ENCODE assay signal across 15 cellular contexts in genomic region chr17:76789235-76789788, GRCh38. TPM values are rescaled to one million over a fixed set of nuclear protein-coding genes. Genes with fewer than 3 reads are reported as not detected.
DNase-seq lines count a peak whose midpoint lies in the region; ATAC-seq, FAIRE-seq and TF ChIP-seq lines count a peak whose summit lies in the region.
"Had no signal": no experiment of that assay in that cellular context is flagged by ENCODE, and none has a peak within 500 bp of the region (broad histone marks: within the 10 kb centered on the region; RNA-seq: fewer than 3 reads in every experiment).

No MANE protein-coding gene starts in this region.

- H3K27me3 Mint-ChIP-seq in Caco-2 (ENCODE audit: insufficient read depth, unreplicated experiment), result no peaks in the 10 kb centered on the region
- no peaks in the 10 kb centered on the region for H3K27me3 Mint-ChIP-seq in activated T-helper 17 cell treated with anti-CD3 and anti-CD28 coated beads, Interleukin-2, amount 50 U/mL, for 72 hours
- H3K27me3 Mint-ChIP-seq: activated naive CD8-positive, alpha-beta T cell treated with anti-CD3 and anti-CD28 coated beads, Interleukin-2, amount 50 U/mL, for 24 hours; stimulated activated naive CD8-positive, alpha-beta T cell treated with anti-CD3 and anti-CD28 coated beads, Interleukin-15, Interleukin-2, amounts not matched to agents 100 ng/mL and 50 ng/mL, for 24 hours had no signal

- H4K20me1 ChIP-seq in OCI-LY1 (ENCODE audit: insufficient read depth, low read length), result no peaks in the 10 kb centered on the region

- H3K4me2 ChIP-seq in OCI-LY1 (ENCODE audit: low read length), result no peak overlapping the region

- no peak overlapping the region for H3K4me3 ChIP-seq in Caco-2 (ENCODE audit: low read depth, low read length)
- H3K4me3 ChIP-seq in OCI-LY1 (ENCODE audit: low read depth, low read length, poor library complexity, severe bottlenecking), result no peak overlapping the region
- H3K4me3 ChIP-seq: SJSA1 had no signal

- H3K4me3 Mint-ChIP-seq in Caco-2 (ENCODE audit: unreplicated experiment), result peak overlapping the region; percentile 32
- no peak overlapping the region for H3K4me3 Mint-ChIP-seq in activated T-helper 17 cell treated with anti-CD3 and anti-CD28 coated beads, Interleukin-2, amount 50 U/mL, for 72 hours
- H3K4me3 Mint-ChIP-seq: activated naive CD8-positive, alpha-beta T cell treated with anti-CD3 and anti-CD28 coated beads, Interleukin-2, amount 50 U/mL, for 24 hours; activated T-cell treated with anti-CD3 and anti-CD28 coated beads, Interleukin-2, amount 50 U/mL, for 4 hours; naive thymus-derived CD4-positive, alpha-beta T cell; stimulated activated naive CD8-positive, alpha-beta T cell treated with anti-CD3 and anti-CD28 coated beads, Interleukin-15, Interleukin-2, amounts not matched to agents 100 ng/mL and 50 ng/mL, for 24 hours had no signal

- no peaks in the 10 kb centered on the region for H3K27me3 ChIP-seq in Caco-2 (replicated peaks; ENCODE audit: control insufficient read depth, insufficient read depth, low read length)
- H3K27me3 ChIP-seq in OCI-LY1 (ENCODE audit: insufficient read depth, low read length), result no peaks in the 10 kb centered on the region
- H3K27me3 ChIP-seq: foreskin keratinocyte, SJSA1 had no signal

- intact Hi-C loops in Caco-2 (cut with micrococcal nuclease; ENCODE audit: unreplicated experiment), result no loop called here

- FAIRE-seq in H54 (lab: Jason Lieb, UNC), result no peak

- H3K36me3 ChIP-seq in Caco-2 (ENCODE audit: control insufficient read depth, insufficient read depth, low read length) (no peaks in the 10 kb centered on the region), OCI-LY1 (ENCODE audit: insufficient read depth, low read length) (no peaks in the 10 kb centered on the region)

- no peaks in the 10 kb centered on the region for H3F3A ChIP-seq in OCI-LY1 (ENCODE audit: insufficient read depth, low read length)

- no peaks in the 10 kb centered on the region for H3K79me2 ChIP-seq in OCI-LY1 (ENCODE audit: insufficient read depth, low read length)

- no peak for TF ChIP-seq POLR2A in H54 (IDR thresholded peaks at IDR 0.05; ENCODE audit: low read depth, low read length)

- H3K9me3 Mint-ChIP-seq in Caco-2 (ENCODE audit: unreplicated experiment), result peaks cover 10% of the 10 kb centered on the region
- H3K9me3 Mint-ChIP-seq in activated T-helper 17 cell treated with anti-CD3 and anti-CD28 coated beads, Interleukin-2, amount 50 U/mL, for 72 hours, result no peaks in the 10 kb centered on the region
- H3K9me3 Mint-ChIP-seq: activated naive CD8-positive, alpha-beta T cell treated with anti-CD3 and anti-CD28 coated beads, Interleukin-2, amount 50 U/mL, for 24 hours; activated T-cell treated with anti-CD3 and anti-CD28 coated beads, Interleukin-2, amount 50 U/mL, for 4 hours; stimulated activated naive CD8-positive, alpha-beta T cell treated with anti-CD3 and anti-CD28 coated beads, Interleukin-15, Interleukin-2, amounts not matched to agents 100 ng/mL and 50 ng/mL, for 24 hours had no signal

- H3K9me3 ChIP-seq in Caco-2, result no peaks in the 10 kb centered on the region
- H3K9me3 ChIP-seq in OCI-LY1 (ENCODE audit: low read length), result no peaks in the 10 kb centered on the region
- H3K9me3 ChIP-seq: SJSA1 had no signal

- no peak overlapping the region for H2AFZ ChIP-seq in OCI-LY1 (ENCODE audit: low read length)

- no peak overlapping the region for H3K9ac ChIP-seq in OCI-LY1 (ENCODE audit: low read length)

- no TSS peak for BruUV-seq in Caco-2 (replicated peaks; lab: Mats Ljungman, UMichigan)

- no peaks in the 10 kb centered on the region for H3K9me2 ChIP-seq in OCI-LY1 (ENCODE audit: low read depth, low read length)

- POLR2A ChIA-PET in Caco-2 (lab: Charles Lee), result interaction anchor here (0.8 kb wide), 1 partner anchor 40 kb away, joined by 4 read pairs; no protein-coding TSS in a partner anchor

- TF ChIP-seq CTCF in Caco-2 (IDR thresholded peaks at IDR 0.05; ENCODE audit: insufficient read depth in 1 of 2, low read depth in 1 of 2, low read length in 1 of 2, severe bottlenecking in 1 of 2, unreplicated experiment in 1 of 2) (no peak), OCI-LY1 (IDR thresholded peaks at IDR 0.05; ENCODE audit: low read length) (no peak)

- peaks cover 19% of the 10 kb centered on the region for H3K4me1 Mint-ChIP-seq in Caco-2 (ENCODE audit: low read depth, unreplicated experiment)
- peaks cover 8% of the 10 kb centered on the region for H3K4me1 Mint-ChIP-seq in activated T-helper 17 cell treated with anti-CD3 and anti-CD28 coated beads, Interleukin-2, amount 50 U/mL, for 72 hours

- DNase-seq in Caco-2, result peak; percentile 21 to 63
- peak; percentile 78 for DNase-seq in M059J (ENCODE audit: low read depth)
- DNase-seq in kidney tubule cell (ENCODE audit: low spot score), result peak; percentile 6
- no peak for DNase-seq in cerebellar nuclear complex (lab: John Stamatoyannopoulos, UW)
- DNase-seq in SIG-M5 treated with dmso at 0.1 percent for 504 hours (lab: John Stamatoyannopoulos, UW; ENCODE audit: unreplicated experiment), result no peak
- DNase-seq in H54 (ENCODE audit: insufficient read length, low spot score), result no peak
- DNase-seq: activated naive CD8-positive, alpha-beta T cell treated with anti-CD3 and anti-CD28 coated beads, Interleukin-2, amount 50 U/mL, for 24 hours; activated T-cell treated with anti-CD3 and anti-CD28 coated beads, Interleukin-2, amount 50 U/mL, for 4 hours; DMS53; naive thymus-derived CD4-positive, alpha-beta T cell had no signal

- peaks cover 19% of the 10 kb centered on the region for H3K4me1 ChIP-seq in Caco-2
- peaks cover 23% of the 10 kb centered on the region for H3K4me1 ChIP-seq in OCI-LY1 (ENCODE audit: insufficient read depth, low read length, severe bottlenecking)

- CTCF ChIA-PET in Caco-2 (lab: Charles Lee), result no interaction called here

- peak overlapping the region; percentile 21 for H3K27ac Mint-ChIP-seq in Caco-2 (ENCODE audit: unreplicated experiment)
- no peak overlapping the region for H3K27ac Mint-ChIP-seq in activated T-helper 17 cell treated with anti-CD3 and anti-CD28 coated beads, Interleukin-2, amount 50 U/mL, for 72 hours
- H3K27ac Mint-ChIP-seq: activated naive CD8-positive, alpha-beta T cell treated with anti-CD3 and anti-CD28 coated beads, Interleukin-2, amount 50 U/mL, for 24 hours; stimulated activated naive CD8-positive, alpha-beta T cell treated with anti-CD3 and anti-CD28 coated beads, Interleukin-15, Interleukin-2, amounts not matched to agents 100 ng/mL and 50 ng/mL, for 24 hours had no signal

- H3K36me3 Mint-ChIP-seq in Caco-2 (ENCODE audit: insufficient read depth, unreplicated experiment), result no peaks in the 10 kb centered on the region
- peaks cover 6% of the 10 kb centered on the region for H3K36me3 Mint-ChIP-seq in activated T-helper 17 cell treated with anti-CD3 and anti-CD28 coated beads, Interleukin-2, amount 50 U/mL, for 72 hours (ENCODE audit: low read depth)

- no peak for ATAC-seq in activated T-helper 17 cell treated with anti-CD3 and anti-CD28 coated beads, Interleukin-2, amount 50 U/mL, for 72 hours (replicated peaks)
- ATAC-seq: activated naive CD8-positive, alpha-beta T cell treated with anti-CD3 and anti-CD28 coated beads, Interleukin-2, amount 50 U/mL, for 24 hours; activated T-cell treated with anti-CD3 and anti-CD28 coated beads, Interleukin-2, amount 50 U/mL, for 4 hours; foreskin keratinocyte; naive thymus-derived CD4-positive, alpha-beta T cell had no signal

- peak overlapping the region; percentile 32 for H3K27ac ChIP-seq in OCI-LY1 (ENCODE audit: low read depth, low read length, poor library complexity, severe bottlenecking)
- H3K27ac ChIP-seq: foreskin keratinocyte, SJSA1 had no signal

RNA-seq across cellular contexts. Expression of gene MFSD11, which starts 51.4 kb away (rescaled TPM):
- total RNA-seq in Caco-2 (2022), result 40.4 and 47.5 TPM in 2 replicates
- 15.8 and 16.4 TPM in 2 replicates for total RNA-seq in M059J (2014; rRNA removed; shearing (Covaris generic))
- total RNA-seq in activated T-helper 17 cell treated with anti-CD3 and anti-CD28 coated beads, Interleukin-2, amount 50 U/mL, for 72 hours, result 10 to 100 TPM; 20.9 to 28.6 TPM

RNA-seq across cellular contexts. Expression of gene SRSF2, which starts 52.2 kb away (rescaled TPM):
- 349 and 356 TPM in 2 replicates for total RNA-seq in Caco-2 (2022)
- 225 and 289 TPM in 2 replicates for total RNA-seq in M059J (2014; rRNA removed; shearing (Covaris generic))
- 100 to 1,000 TPM; 254 to 438 TPM for total RNA-seq in activated T-helper 17 cell treated with anti-CD3 and anti-CD28 coated beads, Interleukin-2, amount 50 U/mL, for 72 hours

Comparison
In these comparisons a context has a peak if more than half of its experiments do, and no peak if none do; other contexts are left out.
1. DNase-seq: peak in Caco-2 (2 of 2), M059J (single experiment) and kidney tubule cell (single experiment); none in cerebellar nuclear complex (0 of 2), SIG-M5 treated with dmso at 0.1 percent for 504 hours (single experiment) and H54 (single experiment).